ENCODE assay signal across 27 cellular contexts in genomic region chr5:119076080-119076479, GRCh38. TPM values are rescaled to one million over a fixed set of nuclear protein-coding genes. Genes with fewer than 3 reads are reported as not detected.
DNase-seq lines count a peak whose midpoint lies in the region; ATAC-seq and TF ChIP-seq lines count a peak whose summit lies in the region.
"Had no signal": no experiment of that assay in that cellular context is flagged by ENCODE, and none has a peak within 500 bp of the region (broad histone marks: within the 10 kb centered on the region; RNA-seq: fewer than 3 reads in every experiment).

No MANE protein-coding gene starts in this region.

- no peak overlapping the region for H3K9ac ChIP-seq in HUES6 (ENCODE audit: low read length)

- POLR2A ChIA-PET in WTC11 (lab: Charles Lee), result no interaction called here

- H3K27ac ChIP-seq in DOHH2 (ENCODE audit: low read depth, low read length) (peak overlapping the region; percentile 14; the same call in 1 of the 2 replicates), HUES6 (ENCODE audit: low read depth, low read length) (peak overlapping the region; percentile 26; the same call in 1 of the 2 replicates)
- H3K27ac ChIP-seq: prostate gland, SJCRH30 had no signal

- H3K27me3 Mint-ChIP-seq in WTC11 (ENCODE audit: low read depth) (no peaks in the 10 kb centered on the region), naive B cell (no peaks in the 10 kb centered on the region), osteocyte (ENCODE audit: unreplicated experiment) (no peaks in the 10 kb centered on the region)
- H3K27me3 Mint-ChIP-seq: activated CD8-positive, alpha-beta T cell treated with anti-CD3 and anti-CD28 coated beads for 36 hours had no signal

- H3K27ac Mint-ChIP-seq in WTC11 (peak overlapping the region; percentile 81), naive B cell (peak overlapping the region; percentile 42 to 95 (median 89)), osteocyte (ENCODE audit: unreplicated experiment) (no peak overlapping the region)
- H3K27ac Mint-ChIP-seq: activated CD8-positive, alpha-beta T cell treated with anti-CD3 and anti-CD28 coated beads for 36 hours; HFFc6 had no signal

- ATAC-seq in WTC11 (no peak), naive B cell (ENCODE audit: low read depth in 2 of 2) (no peak), HG02885 (IDR thresholded peaks at IDR 0.05; ENCODE audit: poor library complexity, unreplicated experiment) (no peak)
- ATAC-seq: activated CD8-positive, alpha-beta T cell treated with anti-CD3 and anti-CD28 coated beads for 36 hours; sciatic nerve had no signal

- H3K4me3 ChIP-seq in DOHH2 (ENCODE audit: low read length) (peak overlapping the region; percentile 38; the same call in 1 of the 2 replicates), HUES6 (ENCODE audit: low read depth, low read length) (no peak overlapping the region)
- H3K4me3 ChIP-seq: lung, prostate gland, SJCRH30 had no signal

- H3K9me3 Mint-ChIP-seq in WTC11 (no peaks in the 10 kb centered on the region), naive B cell (no peaks in the 10 kb centered on the region), osteocyte (ENCODE audit: unreplicated experiment) (no peaks in the 10 kb centered on the region)
- H3K9me3 Mint-ChIP-seq: activated CD8-positive, alpha-beta T cell treated with anti-CD3 and anti-CD28 coated beads for 36 hours; HFFc6 had no signal

- H3K27me3 ChIP-seq in DOHH2 (ENCODE audit: control insufficient read depth, low read length), result no peaks in the 10 kb centered on the region
- no peaks in the 10 kb centered on the region for H3K27me3 ChIP-seq in HUES6 (ENCODE audit: control insufficient read depth, insufficient read depth, low read length)
- H3K27me3 ChIP-seq: SJCRH30 had no signal

- peak overlapping the region; percentile 57 for H3K4me2 ChIP-seq in DOHH2 (ENCODE audit: low read length)

- H3K36me3 Mint-ChIP-seq in WTC11, result no peaks in the 10 kb centered on the region
- peaks cover 0 to 4% of the 10 kb centered on the region in 2 donors for H3K36me3 Mint-ChIP-seq in naive B cell
- H3K36me3 Mint-ChIP-seq in osteocyte (ENCODE audit: unreplicated experiment), result peaks cover 2% of the 10 kb centered on the region

- DNase-seq in WTC11 (ENCODE audit: low spot score), result no peak
- DNase-seq in naive B cell, result no peak
- DNase-seq in osteocyte (ENCODE audit: extremely low spot score, unreplicated experiment), result no peak
- DNase-seq in MV-4-11 (lab: John Stamatoyannopoulos, UW), result no peak
- DNase-seq: activated CD4-positive, CD25-positive, alpha-beta regulatory T cell treated with anti-CD3 and anti-CD28 coated beads, Interleukin-2, amount 50 U/mL, for 72 hours; activated T-cell treated with anti-CD3 and anti-CD28 coated beads for 4 hours; C1 segment of cervical spinal cord; Caco-2; DMS79; effector CD8-positive, alpha-beta T cell; head of caudate nucleus; HFFc6; kidney glomerular epithelial cell; NCI-H1105 treated with DMSO at 0.1 percent for 48 hours; NCI-H1930; NCI-H2227 treated with DMSO at 0.1 percent for 48 hours; NCI-H526 treated with DMSO at 0.1 percent for 48 hours; SJCRH30; stimulated activated CD4-positive, alpha-beta T cell treated with anti-CD3 and anti-CD28 coated beads, Interleukin-12 subunit alpha, Interleukin-12 subunit beta, amount 100 ng/mL, for 4 hours; stimulated activated CD4-positive, alpha-beta T cell treated with anti-CD3 and anti-CD28 coated beads, Interleukin-4, amount 100 ng/mL, for 1 hour had no signal

- H4K20me1 ChIP-seq in DOHH2 (ENCODE audit: control insufficient read depth, insufficient read depth, low read depth, low read length), result no peaks in the 10 kb centered on the region

- H3F3A ChIP-seq in DOHH2 (ENCODE audit: control insufficient read depth, insufficient read depth), result peaks cover 10% of the 10 kb centered on the region; the same call in 1 of the 2 replicates

- H3K4me1 ChIP-seq in DOHH2 (ENCODE audit: control insufficient read depth, low read length) (peaks cover 32% of the 10 kb centered on the region), HUES6 (ENCODE audit: control insufficient read depth, insufficient read depth, low read length) (peaks cover 53% of the 10 kb centered on the region)
- H3K4me1 ChIP-seq: SJCRH30 had no signal

- H3K4me1 Mint-ChIP-seq in WTC11 (peaks cover 65% of the 10 kb centered on the region), naive B cell (peaks cover 59 to 74% (median 73%) of the 10 kb centered on the region in 3 donors), osteocyte (ENCODE audit: unreplicated experiment) (peaks cover 49% of the 10 kb centered on the region)

- CTCF ChIA-PET in WTC11 (lab: Charles Lee), result no interaction called here

- TF ChIP-seq CTCF in DOHH2 (IDR thresholded peaks at IDR 0.05; ENCODE audit: low read depth, low read length, poor library complexity, severe bottlenecking) (no peak), WTC11 (IDR thresholded peaks at IDR 0.05) (no peak), osteocyte (IDR thresholded peaks at IDR 0.05) (no peak)

- H3K4me3 Mint-ChIP-seq in WTC11, result no peak overlapping the region
- peak overlapping the region; percentile 52 to 81 (median 62) for H3K4me3 Mint-ChIP-seq in naive B cell
- no peak overlapping the region for H3K4me3 Mint-ChIP-seq in osteocyte (ENCODE audit: unreplicated experiment)
- H3K4me3 Mint-ChIP-seq: activated CD8-positive, alpha-beta T cell treated with anti-CD3 and anti-CD28 coated beads for 36 hours; HFFc6 had no signal

- H3K36me3 ChIP-seq in DOHH2 (ENCODE audit: control insufficient read depth, low read length) (peaks cover 5% of the 10 kb centered on the region; the same call in 1 of the 2 replicates), HUES6 (ENCODE audit: control insufficient read depth, insufficient read depth, low read length) (no peaks in the 10 kb centered on the region)
- H3K36me3 ChIP-seq: prostate gland, SJCRH30 had no signal

- H3K9me2 ChIP-seq in DOHH2 (replicated peaks; ENCODE audit: control insufficient read depth, low read length), result no peaks in the 10 kb centered on the region

- peaks cover 99% of the 10 kb centered on the region for H3K79me2 ChIP-seq in DOHH2 (ENCODE audit: control insufficient read depth, low read length)

- no peaks in the 10 kb centered on the region for H3K9me3 ChIP-seq in DOHH2 (ENCODE audit: control insufficient read depth, insufficient read depth, low read length)
- no peaks in the 10 kb centered on the region for H3K9me3 ChIP-seq in HUES6 (ENCODE audit: control insufficient read depth, insufficient read depth, low read depth, low read length)
- H3K9me3 ChIP-seq: Caco-2, prostate gland, SJCRH30 had no signal

TF ChIP-seq in WTC11, 78 proteins besides CTCF, POLR2A, EP300 and RAD21 (continues in another document):
- TF ChIP-seq KAT7 (CRISPR knock-in tag; IDR thresholded peaks at IDR 0.05; ENCODE audit: borderline replicate concordance) (no peak), MLX (CRISPR knock-in tag; IDR thresholded peaks at IDR 0.05) (no peak), ZNF263 (CRISPR knock-in tag; IDR thresholded peaks at IDR 0.05; ENCODE audit: low read depth) (no peak), ZNF396 (CRISPR knock-in tag; IDR thresholded peaks at IDR 0.05; ENCODE audit: borderline replicate concordance) (no peak), MXD4 (CRISPR knock-in tag; IDR thresholded peaks at IDR 0.05; ENCODE audit: borderline replicate concordance) (no peak), SMAD3 (CRISPR knock-in tag; IDR thresholded peaks at IDR 0.05; ENCODE audit: borderline replicate concordance) (no peak), ZNF317 (CRISPR knock-in tag; IDR thresholded peaks at IDR 0.05; ENCODE audit: borderline replicate concordance, low read depth) (no peak), ZBTB21 (CRISPR knock-in tag; IDR thresholded peaks at IDR 0.05; ENCODE audit: borderline replicate concordance) (no peak), SOX15 (CRISPR knock-in tag; IDR thresholded peaks at IDR 0.05) (no peak), ZNF423 (CRISPR knock-in tag; IDR thresholded peaks at IDR 0.05) (no peak), ZMAT4 (CRISPR knock-in tag; IDR thresholded peaks at IDR 0.05) (no peak)
- TF ChIP-seq, protein P1, sequence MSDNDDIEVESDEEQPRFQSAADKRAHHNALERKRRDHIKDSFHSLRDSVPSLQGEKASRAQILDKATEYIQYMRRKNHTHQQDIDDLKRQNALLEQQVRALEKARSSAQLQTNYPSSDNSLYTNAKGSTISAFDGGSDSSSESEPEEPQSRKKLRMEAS (CRISPR knock-in tag; IDR thresholded peaks at IDR 0.05), result no peak
- TF ChIP-seq, protein P2, sequence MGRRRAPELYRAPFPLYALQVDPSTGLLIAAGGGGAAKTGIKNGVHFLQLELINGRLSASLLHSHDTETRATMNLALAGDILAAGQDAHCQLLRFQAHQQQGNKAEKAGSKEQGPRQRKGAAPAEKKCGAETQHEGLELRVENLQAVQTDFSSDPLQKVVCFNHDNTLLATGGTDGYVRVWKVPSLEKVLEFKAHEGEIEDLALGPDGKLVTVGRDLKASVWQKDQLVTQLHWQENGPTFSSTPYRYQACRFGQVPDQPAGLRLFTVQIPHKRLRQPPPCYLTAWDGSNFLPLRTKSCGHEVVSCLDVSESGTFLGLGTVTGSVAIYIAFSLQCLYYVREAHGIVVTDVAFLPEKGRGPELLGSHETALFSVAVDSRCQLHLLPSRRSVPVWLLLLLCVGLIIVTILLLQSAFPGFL (CRISPR knock-in tag; IDR thresholded peaks at IDR 0.05; ENCODE audit: borderline replicate concordance), result no peak

RNA-seq across cellular contexts. Expression of gene DMXL1, which starts 5.2 kb away (rescaled TPM):
- total RNA-seq in WTC11 (2021) (40.6 to 44.0 TPM (median 43.7 TPM) in 3 replicates), osteocyte (37.3 and 38.2 TPM in 2 replicates)
- polyA plus RNA-seq in naive B cell (ENCODE audit: low read depth in 6 of 6), result 10 to 100 TPM; 52.7 to 78.5 (median 69.0) TPM

Comparison
In these comparisons a context has a peak if more than half of its experiments do, and no peak if none do; other contexts are left out.
1. H3K4me3 Mint-ChIP-seq: peak in naive B cell (8 of 8); none in WTC11 (single experiment) and osteocyte (single experiment).